In the genomic region with DNA sequence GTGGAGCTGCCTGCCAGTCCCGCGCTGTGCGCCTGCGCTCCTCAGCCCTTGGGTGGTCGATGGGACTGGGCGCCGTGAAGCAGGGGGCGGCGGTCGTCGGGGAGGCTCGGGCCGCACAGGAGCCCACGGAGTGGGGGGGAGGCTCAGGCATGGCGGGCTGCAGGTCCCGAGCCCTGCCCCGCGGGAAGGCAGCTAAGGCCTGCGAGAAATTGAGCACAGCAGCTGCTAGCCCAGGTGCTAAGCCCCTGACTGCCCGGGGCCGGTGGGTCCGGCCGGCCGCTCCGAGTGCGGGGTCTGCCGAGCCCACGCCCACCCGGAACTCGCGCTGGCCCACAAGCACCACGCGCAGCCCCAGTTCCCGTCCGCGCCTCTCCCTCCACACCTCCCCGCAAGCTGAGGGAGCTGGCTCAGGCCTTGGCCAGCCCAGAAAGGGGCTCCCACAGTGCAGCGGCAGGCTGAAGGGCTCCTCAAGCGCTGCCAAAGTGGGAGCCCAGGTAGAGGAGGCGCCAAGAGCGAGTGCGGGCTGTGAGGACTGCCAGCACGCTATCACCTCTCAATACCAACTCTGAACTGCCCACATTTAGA, we compare ENCODE assay signal across 1 cellular context. TPM values are rescaled to one million over a fixed set of nuclear protein-coding genes. Genes with fewer than 3 reads are reported as not detected.
"Had no signal": no experiment of that assay in that cellular context is flagged by ENCODE, and none has a peak within 500 bp of the region (broad histone marks: within the 10 kb centered on the region; RNA-seq: fewer than 3 reads in every experiment).

No MANE protein-coding gene starts in this region.

RNA-seq across cellular contexts. Expression of gene PRKAR2B, which starts 2.1 kb away (rescaled TPM):
- polyA plus RNA-seq: mammary epithelial cell had no signal
